22 cellular contexts compared by ENCODE assay signal in genomic region chr14:84792722-84793410, GRCh38.
"Had no signal": no experiment of that assay in that cellular context is flagged by ENCODE, and none has a peak within 500 bp of the region (broad histone marks: within the 10 kb centered on the region; RNA-seq: fewer than 3 reads in every experiment).

No MANE protein-coding gene starts in this region.

- H3K27me3 ChIP-seq: dorsolateral prefrontal cortex, esophagus muscularis mucosa, foreskin keratinocyte, gastroesophageal sphincter, heart left ventricle, left lung, pancreas, suprapubic skin, transverse colon, vagina had no signal

- H3K4me2 ChIP-seq: smooth muscle cell had no signal

- H3K36me3 ChIP-seq: esophagus muscularis mucosa, gastroesophageal sphincter, heart left ventricle, left lung, pancreas, suprapubic skin, transverse colon, vagina had no signal

- H3K4me3 ChIP-seq: dorsolateral prefrontal cortex, esophagus muscularis mucosa, gastroesophageal sphincter, heart left ventricle, left lung, pancreas, smooth muscle cell, suprapubic skin, transverse colon, vagina had no signal

- H3K9me3 ChIP-seq: esophagus muscularis mucosa, gastroesophageal sphincter, heart left ventricle, pancreas, suprapubic skin, transverse colon, vagina had no signal

- DNase-seq: dorsolateral prefrontal cortex; effector CD4-positive, alpha-beta T cell; foreskin keratinocyte; heart left ventricle; hippocampal formation; left cardiac atrium; left lung; natural killer cell; occipital lobe; pancreas; stimulated activated CD4-positive, alpha-beta T cell treated with anti-CD3 and anti-CD28 coated beads, Interleukin-12 subunit alpha, Interleukin-12 subunit beta, amount 100 ng/mL, for 4 hours; stimulated activated CD4-positive, alpha-beta T cell treated with anti-CD3 and anti-CD28 coated beads, Interleukin-1b, Interleukin-23, amount 100 ng/mL, for 48 hours; stimulated activated CD4-positive, alpha-beta T cell treated with anti-CD3 and anti-CD28 coated beads, Interleukin-4, amount 100 ng/mL, for 1 hour; stimulated activated CD8-positive, alpha-beta memory T cell treated with anti-CD3 and anti-CD28 coated beads, Interleukin-4, amount 100 ng/mL, for 48 hours; stimulated activated naive CD4-positive, alpha-beta T cell; stimulated activated naive CD8-positive, alpha-beta T cell treated with anti-CD3 and anti-CD28 coated beads, Interleukin-15, amount 100 ng/mL, for 72 hours; transverse colon had no signal

- H3K27ac ChIP-seq: dorsolateral prefrontal cortex, esophagus muscularis mucosa, foreskin keratinocyte, gastroesophageal sphincter, heart left ventricle, left lung, pancreas, suprapubic skin, transverse colon, vagina had no signal

- H3K4me1 ChIP-seq: esophagus muscularis mucosa, foreskin keratinocyte, gastroesophageal sphincter, heart left ventricle, left lung, pancreas, suprapubic skin, transverse colon, vagina had no signal
